Comparison of ENCODE assay signal across 1 cellular context in genomic region chr5:9529041-9529480, GRCh38.
TF ChIP-seq lines count a peak whose summit lies in the region.

No MANE protein-coding gene starts in this region.

TF ChIP-seq in GM12878, 131 proteins besides CTCF, POLR2A, EP300 and RAD21:
- TF ChIP-seq TCF12 (IDR thresholded peaks at IDR 0.05; ENCODE audit: low read depth, low read length) (0 out of 2 replicates have a peak, but pooled peaks have one; percentile 8), ELK1 (IDR thresholded peaks at IDR 0.05; ENCODE audit: low read depth, low read length) (no peak), SPI1 (IDR thresholded peaks at IDR 0.05; ENCODE audit: borderline replicate concordance, insufficient read depth, low read depth, low read length) (peak; percentile 2; the same call in 1 of the 2 replicates), CBX5 (IDR thresholded peaks at IDR 0.05; ENCODE audit: low read depth) (no peak)
TF ChIP-seq in GM12878: peak in this region for 2.
